24 cellular contexts compared by ENCODE assay signal in the genomic region with DNA sequence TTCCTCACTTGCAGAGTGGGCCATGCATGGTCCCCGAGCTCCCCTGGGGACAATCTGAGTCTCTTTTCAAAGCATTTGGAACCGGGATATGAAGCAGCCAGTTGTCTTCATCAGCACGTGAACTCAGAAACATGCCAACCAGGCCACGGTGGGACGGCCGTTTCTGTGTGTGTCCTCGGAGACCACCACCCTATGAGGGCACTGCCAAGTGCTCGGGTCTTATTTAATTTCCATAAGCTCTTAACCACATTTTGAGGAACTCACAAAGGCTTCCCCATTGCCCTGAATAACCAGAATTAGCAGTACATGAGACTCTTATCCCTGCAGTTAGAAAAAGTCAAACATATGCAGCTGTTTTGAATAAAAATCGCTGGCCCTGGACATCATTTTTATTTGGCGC.
DNase-seq lines count a peak whose midpoint lies in the region; ATAC-seq and FAIRE-seq lines count a peak whose summit lies in the region.
"Had no signal": no experiment of that assay in that cellular context is flagged by ENCODE, and none has a peak within 500 bp of the region (broad histone marks: within the 10 kb centered on the region; RNA-seq: fewer than 3 reads in every experiment).

No MANE protein-coding gene starts in this region.

- intact Hi-C loops in right cardiac atrium (cut with DNase I) (loop anchor here in 3 of 4 donors (5.0 to 10.0 kb wide), 4 partner anchors 148 to 288 kb away; a partner anchor contains a TSS), left ventricle myocardium superior (cut with micrococcal nuclease) (loop anchor here (5.0 kb wide), 1 partner anchor 278 kb away; no protein-coding TSS in a partner anchor)

- DNase-seq in right cardiac atrium (peak in 2 of 3 donors; percentile 63 to 65), left ventricle myocardium superior (no peak), OCI-M1 (lab: John Stamatoyannopoulos, UW) (peak; percentile 5), memory B cell (ENCODE audit: low spot score in 2 of 2) (no peak), frontal cortex (ENCODE audit: low spot score in 2 of 2) (no peak), NCI-H526 (lab: John Stamatoyannopoulos, UW) (no peak)
- DNase-seq: activated CD4-positive, alpha-beta T cell treated with anti-CD3 and anti-CD28 coated beads for 1 hour; activated naive CD8-positive, alpha-beta T cell treated with anti-CD3 and anti-CD28 coated beads for 36 hours; DMS79; effector memory CD4-positive, alpha-beta T cell; left cardiac atrium; NCI-H1694; NCI-H748 treated with DMSO at 0.1 percent for 48 hours; stimulated activated CD4-positive, alpha-beta T cell treated with anti-CD3 and anti-CD28 coated beads, Interleukin-2, amount 100 ng/mL, for 48 hours; uterus had no signal

- no peaks in the 10 kb centered on the region for H3K9me3 Mint-ChIP-seq in memory B cell
- H3K9me3 Mint-ChIP-seq: activated naive CD8-positive, alpha-beta T cell treated with anti-CD3 and anti-CD28 coated beads for 36 hours; activated T-helper 1 cell treated with anti-CD3 and anti-CD28 coated beads, Interleukin-12 subunit alpha, Interleukin-12 subunit beta, Interleukin-2, Interleukin-4 antibody, amounts not matched to agents 30 ng/mL and 10 ng/mL and 1 ng/mL, durations not matched to agents 14 hours and 24 hours and 36 hours; GM23338 had no signal

- FAIRE-seq in frontal cortex (lab: Jason Lieb, UNC): no peak

- H3K4me1 ChIP-seq in right cardiac atrium (ENCODE audit: control insufficient read depth, insufficient read depth, low read length): peaks cover 2% of the 10 kb centered on the region

- no peaks in the 10 kb centered on the region for H3K27me3 Mint-ChIP-seq in memory B cell
- H3K27me3 Mint-ChIP-seq: activated naive CD8-positive, alpha-beta T cell treated with anti-CD3 and anti-CD28 coated beads for 36 hours had no signal

- H3K27ac Mint-ChIP-seq in memory B cell: no peak overlapping the region
- H3K27ac Mint-ChIP-seq: activated naive CD8-positive, alpha-beta T cell treated with anti-CD3 and anti-CD28 coated beads for 36 hours; activated T-helper 1 cell treated with anti-CD3 and anti-CD28 coated beads, Interleukin-12 subunit alpha, Interleukin-12 subunit beta, Interleukin-2, Interleukin-4 antibody, amounts not matched to agents 30 ng/mL and 10 ng/mL and 1 ng/mL, durations not matched to agents 14 hours and 24 hours and 36 hours; GM23338; mesothelial cell of epicardium had no signal

- H3K9me3 ChIP-seq in right cardiac atrium (ENCODE audit: control insufficient read depth, low read length): peaks cover 2% of the 10 kb centered on the region
- H3K9me3 ChIP-seq: uterus had no signal

- H3K27me3 ChIP-seq in right cardiac atrium (ENCODE audit: control insufficient read depth, insufficient read depth): no peaks in the 10 kb centered on the region
- H3K27me3 ChIP-seq: uterus had no signal

- no peak overlapping the region for H3K4me3 ChIP-seq in right cardiac atrium (ENCODE audit: low read length)
- H3K4me3 ChIP-seq: GM23338, smooth muscle cell, uterus had no signal

- WGBS in right cardiac atrium: 83% methylated on average over 10 of the region's 10 CpGs

- H3K4me1 Mint-ChIP-seq in memory B cell: peaks cover 2% of the 10 kb centered on the region

- ATAC-seq in right cardiac atrium: no peak
- no peak for ATAC-seq in left ventricle myocardium superior
- peak; percentile 51 for ATAC-seq in memory B cell (ENCODE audit: low read depth)
- ATAC-seq in HG02763 (IDR thresholded peaks at IDR 0.05; ENCODE audit: unreplicated experiment): no peak
- no peak for ATAC-seq in GM19467 (IDR thresholded peaks at IDR 0.05; ENCODE audit: unreplicated experiment)
- ATAC-seq: GM23338, left cardiac atrium, Panc1 had no signal

- H3K4me3 Mint-ChIP-seq in memory B cell: no peak overlapping the region
- H3K4me3 Mint-ChIP-seq: activated naive CD8-positive, alpha-beta T cell treated with anti-CD3 and anti-CD28 coated beads for 36 hours; activated T-helper 1 cell treated with anti-CD3 and anti-CD28 coated beads, Interleukin-12 subunit alpha, Interleukin-12 subunit beta, Interleukin-2, Interleukin-4 antibody, amounts not matched to agents 30 ng/mL and 10 ng/mL and 1 ng/mL, durations not matched to agents 14 hours and 24 hours and 36 hours; GM23338; mesothelial cell of epicardium had no signal

- H3K36me3 Mint-ChIP-seq in memory B cell: peaks cover 3% of the 10 kb centered on the region

- H3K27ac ChIP-seq in right cardiac atrium (ENCODE audit: low read length): no peak overlapping the region
- H3K27ac ChIP-seq: C4-2B, HL-60, uterus had no signal

Comparison
In these comparisons a context has a peak if more than half of its experiments do, and no peak if none do; other contexts are left out.
1. DNase-seq: peak in right cardiac atrium (2 of 3) and OCI-M1 (single experiment); none in left ventricle myocardium superior (single experiment), memory B cell (0 of 2), frontal cortex (0 of 2) and NCI-H526 (0 of 2).